1 cellular context compared by ENCODE assay signal in genomic region chr3:126692858-126693257, GRCh38.
TF ChIP-seq lines count a peak whose summit lies in the region.

No MANE protein-coding gene starts in this region.

TF ChIP-seq in K562, 482 proteins besides CTCF, POLR2A, EP300 and RAD21:
- no peak for TF ChIP-seq MAFG (tag; conservative IDR thresholded peaks at IDR 0.05)
- TF ChIP-seq ZNF583 (CRISPR knock-in tag; IDR thresholded peaks at IDR 0.05): no peak
- no peak for TF ChIP-seq CSDE1 (IDR thresholded peaks at IDR 0.05)
- no peak for TF ChIP-seq DEAF1 (CRISPR knock-in tag; IDR thresholded peaks at IDR 0.05)
- no peak for TF ChIP-seq CHD2 (IDR thresholded peaks at IDR 0.05; ENCODE audit: low read depth, low read length)
- TF ChIP-seq HOXB6 (CRISPR knock-in tag; IDR thresholded peaks at IDR 0.05; ENCODE audit: borderline replicate concordance): no peak
- no peak for TF ChIP-seq ZNF280A (IDR thresholded peaks at IDR 0.05; ENCODE audit: low read depth, partially characterized antibody)
- no peak for TF ChIP-seq MYBL2 (IDR thresholded peaks at IDR 0.05; ENCODE audit: low read depth)
- no peak for TF ChIP-seq MYBL2 (CRISPR knock-in tag; IDR thresholded peaks at IDR 0.05; ENCODE audit: borderline replicate concordance)
- TF ChIP-seq HNRNPL (IDR thresholded peaks at IDR 0.05; ENCODE audit: low read depth, low read length): no peak
- no peak for TF ChIP-seq HCFC1 (IDR thresholded peaks at IDR 0.05; ENCODE audit: low read depth, low read length)
- TF ChIP-seq ZNF316 (IDR thresholded peaks at IDR 0.05): no peak
- TF ChIP-seq MAX (CRISPR knock-in tag; IDR thresholded peaks at IDR 0.05): no peak
- TF ChIP-seq NCOA6 (IDR thresholded peaks at IDR 0.05): no peak
- no peak for TF ChIP-seq ETV6 (IDR thresholded peaks at IDR 0.05; ENCODE audit: borderline replicate concordance in 1 of 2, low read depth in 2 of 2, low read length in 1 of 2)
- TF ChIP-seq ETV6 (CRISPR knock-in tag; IDR thresholded peaks at IDR 0.05; ENCODE audit: borderline replicate concordance): no peak
- no peak for TF ChIP-seq MAFF (IDR thresholded peaks at IDR 0.05; ENCODE audit: low read length)
- TF ChIP-seq CBFB (CRISPR knock-in tag; IDR thresholded peaks at IDR 0.05): no peak
